In genomic region chr17:75109407-75110236, GRCh38 we compare ENCODE assay signal across 8 cellular contexts. TPM values are rescaled to one million over a fixed set of nuclear protein-coding genes. Genes with fewer than 3 reads are reported as not detected.
A peak's percentile ranks its signal among the peaks of the same experiment; 100 is the strongest.
DNase-seq lines count a peak whose midpoint lies in the region; ATAC-seq, FAIRE-seq and TF ChIP-seq lines count a peak whose summit lies in the region.

TSS of gene ARMC7 (plus strand) at chr17:75109969. CDS start at chr17:75110289, 320 bp downstream.

- H2AFZ ChIP-seq in HepG2 (ENCODE audit: low read length), result peak within 1 kb of the TSS; percentile 82

- no peaks in the 10 kb centered on the region; a peak in 1 of 5 replicates for H3K36me3 ChIP-seq in HepG2 (replicated peaks in 1 of 2; ENCODE audit: control insufficient read depth in 1 of 2, insufficient read depth in 2 of 2, low read length in 2 of 2)

- no peaks in the 10 kb centered on the region for H3K9me3 ChIP-seq in HepG2 (ENCODE audit: low read length)

- H3K79me2 ChIP-seq in HepG2 (ENCODE audit: insufficient read depth, low read length), result peaks cover 8% of the 10 kb centered on the region

- H3K4me1 ChIP-seq in HepG2 (ENCODE audit: insufficient read depth, low read length), result peaks cover 51% of the 10 kb centered on the region

- H3K4me3 ChIP-seq in coronary artery (peak within 1 kb of the TSS; percentile 87), HepG2 (replicated peaks in 1 of 3; ENCODE audit: insufficient read depth in 1 of 3, low read depth in 2 of 3, low read length in 3 of 3) (peak within 1 kb of the TSS; percentile 69 to 87 (median 79))

- peak; percentile 66 for ATAC-seq in HG03442 (IDR thresholded peaks at IDR 0.05; ENCODE audit: unreplicated experiment)
- ATAC-seq in HepG2, result peak; percentile 81

- in situ Hi-C loops in HepG2 (cut with HindIII; ENCODE audit: extremely low pct_ligation_motif_present, low pct_unique_long_range_greater_than_20kb), result loop anchor here (5.0 kb wide), 1 partner anchor 303 kb away; no protein-coding TSS in a partner anchor

- peak within 1 kb of the TSS; percentile 71 for H3K9ac ChIP-seq in HepG2 (ENCODE audit: insufficient read depth, low read depth, low read length)

- TF ChIP-seq RAD21 in HepG2 (CRISPR knock-in tag; IDR thresholded peaks at IDR 0.05), result peak; percentile 40; the same call in 1 of the 2 replicates

- H4K20me1 ChIP-seq in HepG2 (ENCODE audit: insufficient read depth, low read length), result no peaks in the 10 kb centered on the region

- FAIRE-seq in HepG2 (lab: Jason Lieb, UNC), result peak; percentile 72

- no peak for TF ChIP-seq EP300 in HepG2 (IDR thresholded peaks at IDR 0.05; ENCODE audit: low read depth in 2 of 2, low read length in 2 of 2)
- TF ChIP-seq EP300 in HepG2 (CRISPR knock-in tag; IDR thresholded peaks at IDR 0.05; ENCODE audit: borderline replicate concordance), result 0 out of 2 replicates have a peak, but pooled peaks have one; percentile 30

- DNase-seq in AML-193 (lab: John Stamatoyannopoulos, UW) (peak; percentile 88 to 90), NCI-H510A treated with DMSO at 0.1 percent for 48 hours (lab: John Stamatoyannopoulos, UW) (peak; percentile 86), coronary artery (ENCODE audit: low spot score) (peak; percentile 90), HepG2 (ENCODE audit: low spot score) (peak; percentile 77)
- peak; percentile 96 for DNase-seq in activated CD4-positive, alpha-beta T cell treated with anti-CD3 and anti-CD28 coated beads for 48 hours
- peak; percentile 92 to 94 for DNase-seq in stimulated activated CD4-positive, alpha-beta T cell treated with anti-CD3 and anti-CD28 coated beads, Interleukin-2, amount 100 ng/mL, for 48 hours

- POLR2A ChIA-PET in HepG2 (lab: Yijun Ruan, JAX), result interaction anchor here (0.5 to 2.0 kb wide), 28 partner anchors 8 to 152 kb away, joined by 3 to 14 read pairs (median 6); partner anchors contain the start of genes ATP5PD, CDR2L, GGA3 and JPT1

- CTCF ChIA-PET in HepG2 (lab: Yijun Ruan, JAX; ENCODE audit: low intra/inter-chr PET ratio, low total read pairs), result interaction anchor here (1.6 kb wide), 1 partner anchor 40 kb away, joined by 6 read pairs; no protein-coding TSS in a partner anchor

- TF ChIP-seq POLR2A in GM19193 (IDR thresholded peaks at IDR 0.05; ENCODE audit: extremely low read depth, insufficient read depth, insufficient read length), result peak; percentile 94
- TF ChIP-seq POLR2A in HepG2 (IDR thresholded peaks at IDR 0.05; ENCODE audit: insufficient read depth in 1 of 2, low read depth in 2 of 2, low read length in 2 of 2), result peak; percentile 56 to 93; a peak in 3 of 4 replicates

- intact Hi-C loops in HepG2 (cut with micrococcal nuclease; ENCODE audit: unreplicated experiment), result loop anchor here (5.0 kb wide), 3 partner anchors 37 to 303 kb away; no protein-coding TSS in a partner anchor

- peaks cover 0 to 3% of the 10 kb centered on the region in 2 experiments; a peak in 1 of 5 replicates for H3K27me3 ChIP-seq in HepG2 (ENCODE audit: control insufficient read depth in 1 of 2, insufficient read depth in 2 of 2, low read length in 2 of 2)

- H3K27ac ChIP-seq in coronary artery, result peak within 1 kb of the TSS; percentile 32 to 77
- no peak within 1 kb of the TSS for H3K27ac ChIP-seq in HepG2 (ENCODE audit: extremely low read length, insufficient read depth, low read length)

- TF ChIP-seq CTCF in coronary artery (IDR thresholded peaks at IDR 0.05) (no peak), HepG2 (CRISPR knock-in tag; IDR thresholded peaks at IDR 0.05) (no peak)

- BruUV-seq in HepG2 (replicated peaks; lab: Mats Ljungman, UMichigan), result TSS peak; percentile 82

- WGBS in HepG2 (ENCODE audit: low lambda C conversion rate), result 1% methylated on average over 26 of the region's 68 CpGs

- H3K4me2 ChIP-seq in HepG2 (ENCODE audit: low read depth, low read length), result peak within 1 kb of the TSS; percentile 95

TF ChIP-seq in HepG2, 621 proteins besides CTCF, POLR2A, EP300 and RAD21 (continues in another document):
- TF ChIP-seq, protein P1, sequence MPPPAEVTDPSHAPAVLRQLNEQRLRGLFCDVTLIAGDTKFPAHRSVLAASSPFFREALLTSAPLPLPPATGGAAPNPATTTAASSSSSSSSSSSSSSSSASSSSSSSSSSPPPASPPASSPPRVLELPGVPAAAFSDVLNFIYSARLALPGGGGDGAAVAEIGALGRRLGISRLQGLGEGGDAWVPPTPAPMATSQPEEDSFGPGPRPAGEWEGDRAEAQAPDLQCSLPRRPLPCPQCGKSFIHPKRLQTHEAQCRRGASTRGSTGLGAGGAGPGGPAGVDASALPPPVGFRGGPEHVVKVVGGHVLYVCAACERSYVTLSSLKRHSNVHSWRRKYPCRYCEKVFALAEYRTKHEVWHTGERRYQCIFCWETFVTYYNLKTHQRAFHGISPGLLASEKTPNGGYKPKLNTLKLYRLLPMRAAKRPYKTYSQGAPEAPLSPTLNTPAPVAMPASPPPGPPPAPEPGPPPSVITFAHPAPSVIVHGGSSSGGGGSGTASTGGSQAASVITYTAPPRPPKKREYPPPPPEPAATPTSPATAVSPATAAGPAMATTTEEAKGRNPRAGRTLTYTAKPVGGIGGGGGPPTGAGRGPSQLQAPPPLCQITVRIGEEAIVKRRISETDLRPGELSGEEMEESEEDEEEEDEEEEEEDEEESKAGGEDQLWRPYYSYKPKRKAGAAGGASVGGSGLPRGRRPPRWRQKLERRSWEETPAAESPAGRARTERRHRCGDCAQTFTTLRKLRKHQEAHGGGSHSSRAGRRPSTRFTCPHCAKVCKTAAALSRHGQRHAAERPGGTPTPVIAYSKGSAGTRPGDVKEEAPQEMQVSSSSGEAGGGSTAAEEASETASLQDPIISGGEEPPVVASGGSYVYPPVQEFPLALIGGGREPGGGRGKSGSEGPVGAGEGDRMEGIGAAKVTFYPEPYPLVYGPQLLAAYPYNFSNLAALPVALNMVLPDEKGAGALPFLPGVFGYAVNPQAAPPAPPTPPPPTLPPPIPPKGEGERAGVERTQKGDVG (CRISPR knock-in tag; IDR thresholded peaks at IDR 0.05; ENCODE audit: borderline replicate concordance), result no peak; the same call in 1 of the 2 replicates
- 0 out of 2 replicates have a peak, but pooled peaks have one; percentile 54 for TF ChIP-seq ZNF136 (CRISPR knock-in tag; IDR thresholded peaks at IDR 0.05; ENCODE audit: low read depth)
- no peak; the same call in none of the 2 replicates for TF ChIP-seq RXRA (CRISPR knock-in tag; IDR thresholded peaks at IDR 0.05)
- no peak for TF ChIP-seq U2AF1 (optimal IDR thresholded peaks at IDR 0.05; ENCODE audit: low read depth, low read length)
- TF ChIP-seq ZNF841 (CRISPR knock-in tag; IDR thresholded peaks at IDR 0.05; ENCODE audit: borderline replicate concordance), result no peak
- TF ChIP-seq FOSL2 (CRISPR knock-in tag; IDR thresholded peaks at IDR 0.05), result no peak
- TF ChIP-seq ZNF33B (CRISPR knock-in tag; IDR thresholded peaks at IDR 0.05), result 0 out of 2 replicates have a peak, but pooled peaks have one; percentile 27
- no peak for TF ChIP-seq NFRKB (IDR thresholded peaks at IDR 0.05)
- no peak for TF ChIP-seq GTF3A (CRISPR knock-in tag; conservative IDR thresholded peaks at IDR 0.05)
- TF ChIP-seq CHD2 (IDR thresholded peaks at IDR 0.05; ENCODE audit: low read depth, low read length), result no peak
- TF ChIP-seq, protein P2, sequence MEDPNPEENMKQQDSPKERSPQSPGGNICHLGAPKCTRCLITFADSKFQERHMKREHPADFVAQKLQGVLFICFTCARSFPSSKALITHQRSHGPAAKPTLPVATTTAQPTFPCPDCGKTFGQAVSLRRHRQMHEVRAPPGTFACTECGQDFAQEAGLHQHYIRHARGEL (CRISPR knock-in tag; IDR thresholded peaks at IDR 0.05), result no peak
- TF ChIP-seq EEA1 (CRISPR knock-in tag; IDR thresholded peaks at IDR 0.05; ENCODE audit: borderline replicate concordance), result no peak; the same call in 1 of the 2 replicates
- TF ChIP-seq ZNF766 (CRISPR knock-in tag; IDR thresholded peaks at IDR 0.05; ENCODE audit: borderline replicate concordance), result peak; percentile 79
- no peak for TF ChIP-seq ZNF546 (CRISPR knock-in tag; conservative IDR thresholded peaks at IDR 0.05)
- TF ChIP-seq ZNF83 (CRISPR knock-in tag; IDR thresholded peaks at IDR 0.05; ENCODE audit: borderline replicate concordance), result 0 out of 2 replicates have a peak, but pooled peaks have one; percentile 42
- no peak for TF ChIP-seq ZNF549 (CRISPR knock-in tag; IDR thresholded peaks at IDR 0.05)
- TF ChIP-seq ZNF547 (CRISPR knock-in tag; IDR thresholded peaks at IDR 0.05), result peak; percentile 80
- TF ChIP-seq XBP1 (CRISPR knock-in tag; IDR thresholded peaks at IDR 0.05), result peak; percentile 14; the same call in 1 of the 2 replicates
- TF ChIP-seq MAF1 (CRISPR knock-in tag; IDR thresholded peaks at IDR 0.05; ENCODE audit: borderline replicate concordance), result no peak; the same call in 1 of the 2 replicates
- TF ChIP-seq GATAD1 (CRISPR knock-in tag; IDR thresholded peaks at IDR 0.05), result peak; percentile 72
- peak; percentile 52; the same call in 1 of the 2 replicates for TF ChIP-seq MTA1 (CRISPR knock-in tag; IDR thresholded peaks at IDR 0.05; ENCODE audit: borderline replicate concordance)

RNA-seq across cellular contexts. Expression of gene ARMC7, which starts in this region (rescaled TPM):
- 4.2 and 4.4 TPM in 2 replicates for total RNA-seq in HepG2 (2016; rRNA removed; fragmentation: Illumina TruSeq; extraction: Trizol)
- total RNA-seq in HepG2 (2016; cell fraction: cytosol; rRNA removed; fragmentation: Illumina TruSeq; extraction: Trizol; ENCODE audit: low read depth), result 1.8 TPM in 2 replicates
- total RNA-seq in HepG2 (2016; cell fraction: insoluble cytoplasmic fraction; rRNA removed; fragmentation: Illumina TruSeq; extraction: Trizol), result 4.1 and 4.5 TPM in 2 replicates
- total RNA-seq in HepG2 (2016; cell fraction: membrane; rRNA removed; fragmentation: Illumina TruSeq; extraction: Trizol), result 3.8 and 4.0 TPM in 2 replicates
- total RNA-seq in HepG2 (2016; cell fraction: nucleus; rRNA removed; fragmentation: Illumina TruSeq; extraction: Trizol), result 3.8 and 3.9 TPM in 2 replicates
- polyA plus RNA-seq in HepG2 (2011; rRNA removed), result 3.9 and 5.1 TPM in 2 replicates
- polyA plus RNA-seq in HepG2 (2011; cell fraction: cytosol; rRNA removed), result 4.8 TPM in 2 replicates
- polyA plus RNA-seq in HepG2 (2011; cell fraction: nucleus; rRNA removed), result 6.2 and 6.9 TPM in 2 replicates
- 6.6 and 10.2 TPM in 2 replicates for polyA plus RNA-seq in HepG2 (2012)
- 2.1 and 2.2 TPM in 2 replicates for polyA plus RNA-seq in HepG2 (2016; cell fraction: cytosol; fragmentation: Illumina TruSeq; extraction: Trizol; ENCODE audit: low read depth)
- polyA plus RNA-seq in HepG2 (2016; cell fraction: insoluble cytoplasmic fraction; fragmentation: Illumina TruSeq; extraction: Trizol; ENCODE audit: low read depth), result 8.6 and 11.0 TPM in 2 replicates
- 4.0 and 4.8 TPM in 2 replicates for polyA plus RNA-seq in HepG2 (2016; cell fraction: membrane; fragmentation: Illumina TruSeq; extraction: Trizol; ENCODE audit: low read depth)
- polyA plus RNA-seq in HepG2 (2016; cell fraction: nucleus; fragmentation: Illumina TruSeq; extraction: Trizol; ENCODE audit: insufficient read depth, low read depth), result 7.7 and 8.7 TPM in 2 replicates
- 9.1 and 17.2 TPM in 2 replicates for polyA minus RNA-seq in HepG2 (2011; rRNA and poly(A)+ RNA removed; ENCODE audit: low replicate concordance)
- 4.5 and 4.6 TPM in 2 replicates for polyA minus RNA-seq in HepG2 (2011; cell fraction: cytosol; rRNA and poly(A)+ RNA removed)
- polyA minus RNA-seq in HepG2 (2011; cell fraction: nucleus; rRNA and poly(A)+ RNA removed), result 7.9 and 8.1 TPM in 2 replicates
